ENCODE assay signal across 22 cellular contexts in the genomic region with DNA sequence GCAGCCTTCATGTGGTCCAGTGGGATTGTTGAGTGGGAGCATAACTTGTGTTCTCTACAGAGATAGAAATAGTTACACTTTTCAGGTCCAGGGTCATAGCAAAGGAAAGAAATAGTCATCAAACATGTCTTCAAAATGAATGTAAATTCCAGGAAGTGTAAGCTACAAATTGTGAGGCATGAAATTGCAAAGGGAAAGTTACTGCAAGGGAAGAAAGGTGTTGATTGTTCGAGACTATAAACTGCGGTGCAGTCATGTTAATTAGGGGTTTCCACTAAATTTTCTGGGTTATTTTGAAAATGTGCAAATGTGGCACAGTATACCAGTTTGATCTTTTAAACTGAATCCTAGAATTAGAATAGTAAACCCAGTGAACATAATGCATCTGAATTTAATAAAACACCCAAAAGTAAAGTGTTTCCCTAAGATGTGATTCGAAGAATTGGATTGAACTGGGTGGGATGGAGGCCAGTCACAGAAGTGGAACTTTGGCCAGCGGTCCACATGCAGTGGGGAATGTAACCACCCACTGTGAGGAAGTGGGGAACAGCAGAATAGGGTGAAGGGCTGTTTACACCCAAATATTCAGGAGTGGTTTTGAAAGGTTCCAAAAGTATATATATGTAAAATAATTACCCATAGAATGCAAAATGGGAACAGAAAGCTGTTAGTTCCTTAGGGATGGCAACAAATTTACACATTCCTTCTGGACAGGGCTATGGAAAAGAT.
DNase-seq lines count a peak whose midpoint lies in the region; ATAC-seq, FAIRE-seq and TF ChIP-seq lines count a peak whose summit lies in the region.
"Had no signal": no experiment of that assay in that cellular context is flagged by ENCODE, and none has a peak within 500 bp of the region (broad histone marks: within the 10 kb centered on the region; RNA-seq: fewer than 3 reads in every experiment).

No MANE protein-coding gene starts in this region.

- WGBS in upper lobe of left lung, 2 donors = 83 to 85% methylated on average over 4 of the region's 4 CpGs

- H3K36me3 Mint-ChIP-seq in activated B cell treated with CpG ODN at 0.5 μM for 24 hours (ENCODE audit: low read depth) = no peaks in the 10 kb centered on the region
- peaks cover 6 to 8% of the 10 kb centered on the region in 2 donors for H3K36me3 Mint-ChIP-seq in stimulated activated naive B cell treated with anti-CD40 and anti-IgM and Interleukin-4, amounts not matched to agents 10 μg/mL and 1 μg/mL and 100 μg/mL, for 72 hours
- no peaks in the 10 kb centered on the region for H3K36me3 Mint-ChIP-seq in stimulated activated effector memory CD8-positive, alpha-beta T cell treated with anti-CD3 and anti-CD28 coated beads, Interleukin-12 subunit alpha, Interleukin-12 subunit beta, amount 100 ng/mL, for 72 hours

- H3K4me3 ChIP-seq in upper lobe of left lung = no peak overlapping the region
- H3K4me3 ChIP-seq: GM23248 had no signal

- no peak for TF ChIP-seq EP300 in upper lobe of left lung (IDR thresholded peaks at IDR 0.05)

- no peaks in the 10 kb centered on the region for H3K36me3 ChIP-seq in upper lobe of left lung

- FAIRE-seq in GM12892 (lab: Jason Lieb, UNC) = peak; percentile 27
- FAIRE-seq: A204.1, H54 had no signal

- H3K4me1 ChIP-seq in upper lobe of left lung = peaks cover 0 to 5% (median 0%) of the 10 kb centered on the region in 4 donors

- TF ChIP-seq CTCF in activated B cell treated with CpG ODN at 0.5 μM for 24 hours (IDR thresholded peaks at IDR 0.05) = no peak
- TF ChIP-seq CTCF in upper lobe of left lung (IDR thresholded peaks at IDR 0.05) = no peak

- peaks cover 42% of the 10 kb centered on the region for H3K4me1 Mint-ChIP-seq in activated B cell treated with CpG ODN at 0.5 μM for 24 hours
- peaks cover 16 to 59% of the 10 kb centered on the region in 2 donors for H3K4me1 Mint-ChIP-seq in stimulated activated naive B cell treated with anti-CD40 and anti-IgM and Interleukin-4, amounts not matched to agents 10 μg/mL and 1 μg/mL and 100 μg/mL, for 72 hours
- H3K4me1 Mint-ChIP-seq in stimulated activated effector memory CD8-positive, alpha-beta T cell treated with anti-CD3 and anti-CD28 coated beads, Interleukin-12 subunit alpha, Interleukin-12 subunit beta, amount 100 ng/mL, for 72 hours = no peaks in the 10 kb centered on the region

- TF ChIP-seq POLR2A in GM12892 (IDR thresholded peaks at IDR 0.05; ENCODE audit: low read depth, low read length) (no peak), upper lobe of left lung (IDR thresholded peaks at IDR 0.05) (no peak)

- POLR2A ChIA-PET in activated B cell treated with CpG ODN at 0.5 μM for 24 hours (lab: Charles Lee) = interaction anchor here (0.6 to 2.9 kb wide), 3 partner anchors 7 to 183 kb away, joined by 3 to 26 read pairs (median 4); no protein-coding TSS in a partner anchor

- H3K27ac ChIP-seq in upper lobe of left lung = no peak overlapping the region
- H3K27ac ChIP-seq: C4-2B, GM23248 had no signal

- ATAC-seq in HG02885 (IDR thresholded peaks at IDR 0.05; ENCODE audit: poor library complexity, unreplicated experiment) = peak; percentile 39
- ATAC-seq in activated B cell treated with CpG ODN at 0.5 μM for 24 hours (ENCODE audit: low read depth) = peak; percentile 54
- ATAC-seq in stimulated activated naive B cell treated with anti-CD40 and anti-IgM and Interleukin-4, amounts not matched to agents 10 μg/mL and 1 μg/mL and 100 μg/mL, for 72 hours (replicated peaks) = peak; percentile 86 to 92
- ATAC-seq in GM18907 (IDR thresholded peaks at IDR 0.05; ENCODE audit: unreplicated experiment) = no peak
- ATAC-seq in stimulated activated effector memory CD8-positive, alpha-beta T cell treated with anti-CD3 and anti-CD28 coated beads, Interleukin-12 subunit alpha, Interleukin-12 subunit beta, amount 100 ng/mL, for 72 hours = no peak
- ATAC-seq in upper lobe of left lung (ENCODE audit: low FRiP score in 2 of 2) = no peak

- no peaks in the 10 kb centered on the region for H3K9me3 Mint-ChIP-seq in activated B cell treated with CpG ODN at 0.5 μM for 24 hours
- peaks cover 0 to 4% of the 10 kb centered on the region in 2 donors for H3K9me3 Mint-ChIP-seq in stimulated activated naive B cell treated with anti-CD40 and anti-IgM and Interleukin-4, amounts not matched to agents 10 μg/mL and 1 μg/mL and 100 μg/mL, for 72 hours
- no peaks in the 10 kb centered on the region for H3K9me3 Mint-ChIP-seq in stimulated activated effector memory CD8-positive, alpha-beta T cell treated with anti-CD3 and anti-CD28 coated beads, Interleukin-12 subunit alpha, Interleukin-12 subunit beta, amount 100 ng/mL, for 72 hours
- H3K9me3 Mint-ChIP-seq: CD4-positive, alpha-beta T cell; HFFc6 had no signal

- peak overlapping the region; percentile 30 for H3K27ac Mint-ChIP-seq in activated B cell treated with CpG ODN at 0.5 μM for 24 hours
- peak overlapping the region; percentile 70 for H3K27ac Mint-ChIP-seq in stimulated activated naive B cell treated with anti-CD40 and anti-IgM and Interleukin-4, amounts not matched to agents 10 μg/mL and 1 μg/mL and 100 μg/mL, for 72 hours
- H3K27ac Mint-ChIP-seq in stimulated activated effector memory CD8-positive, alpha-beta T cell treated with anti-CD3 and anti-CD28 coated beads, Interleukin-12 subunit alpha, Interleukin-12 subunit beta, amount 100 ng/mL, for 72 hours = no peak overlapping the region
- H3K27ac Mint-ChIP-seq: CD4-positive, alpha-beta T cell; HFFc6 had no signal

- no peaks in the 10 kb centered on the region for H3K27me3 ChIP-seq in upper lobe of left lung

- CTCF ChIA-PET in activated B cell treated with CpG ODN at 0.5 μM for 24 hours (lab: Charles Lee) = no interaction called here

- no peaks in the 10 kb centered on the region for H3K27me3 Mint-ChIP-seq in activated B cell treated with CpG ODN at 0.5 μM for 24 hours
- peaks cover 3 to 6% of the 10 kb centered on the region in 2 donors for H3K27me3 Mint-ChIP-seq in stimulated activated naive B cell treated with anti-CD40 and anti-IgM and Interleukin-4, amounts not matched to agents 10 μg/mL and 1 μg/mL and 100 μg/mL, for 72 hours

- intact Hi-C loops in activated B cell treated with CpG ODN at 0.5 μM for 24 hours (cut with micrococcal nuclease) = loop anchor here (2.0 kb wide), 1 partner anchor 21 kb away; no protein-coding TSS in a partner anchor

- DNase-seq in GM12892 (ENCODE audit: insufficient read length) = no peak
- DNase-seq in activated B cell treated with CpG ODN at 0.5 μM for 24 hours = no peak
- peak; percentile 21 for DNase-seq in stimulated activated naive B cell treated with anti-CD40 and anti-IgM and Interleukin-4, amounts not matched to agents 10 μg/mL and 1 μg/mL and 100 μg/mL, for 72 hours
- DNase-seq in activated CD8-positive, alpha-beta memory T cell treated with anti-CD3 and anti-CD28 coated beads for 24 hours = no peak
- no peak for DNase-seq in stimulated activated effector memory CD8-positive, alpha-beta T cell treated with anti-CD3 and anti-CD28 coated beads, Interleukin-12 subunit alpha, Interleukin-12 subunit beta, amount 100 ng/mL, for 72 hours (ENCODE audit: low spot score in 2 of 2)
- no peak for DNase-seq in upper lobe of left lung
- DNase-seq: ACHN; Caco-2; CD4-positive, alpha-beta T cell; DMS153; DMS79; GDM1; GM23248; HCEC 1CT; HFFc6; Kasumi-1; KG1 had no signal

- no peaks in the 10 kb centered on the region for H3K9me3 ChIP-seq in upper lobe of left lung
- H3K9me3 ChIP-seq: Caco-2 had no signal

- peak overlapping the region; percentile 2 for H3K4me3 Mint-ChIP-seq in activated B cell treated with CpG ODN at 0.5 μM for 24 hours
- peak overlapping the region; percentile 4 to 68 for H3K4me3 Mint-ChIP-seq in stimulated activated naive B cell treated with anti-CD40 and anti-IgM and Interleukin-4, amounts not matched to agents 10 μg/mL and 1 μg/mL and 100 μg/mL, for 72 hours
- H3K4me3 Mint-ChIP-seq in stimulated activated effector memory CD8-positive, alpha-beta T cell treated with anti-CD3 and anti-CD28 coated beads, Interleukin-12 subunit alpha, Interleukin-12 subunit beta, amount 100 ng/mL, for 72 hours = no peak overlapping the region
- H3K4me3 Mint-ChIP-seq: CD4-positive, alpha-beta T cell; HFFc6 had no signal

Comparison
In these comparisons a context has a peak if more than half of its experiments do, and no peak if none do; other contexts are left out.
1. ATAC-seq: peak in HG02885 (single experiment), activated B cell treated with CpG ODN at 0.5 μM for 24 hours (single experiment) and stimulated activated naive B cell treated with anti-CD40 and anti-IgM and Interleukin-4, amounts not matched to agents 10 μg/mL and 1 μg/mL and 100 μg/mL, for 72 hours (2 of 2); none in GM18907 (single experiment), stimulated activated effector memory CD8-positive, alpha-beta T cell treated with anti-CD3 and anti-CD28 coated beads, Interleukin-12 subunit alpha, Interleukin-12 subunit beta, amount 100 ng/mL, for 72 hours (single experiment) and upper lobe of left lung (0 of 2).